In the genomic region with DNA sequence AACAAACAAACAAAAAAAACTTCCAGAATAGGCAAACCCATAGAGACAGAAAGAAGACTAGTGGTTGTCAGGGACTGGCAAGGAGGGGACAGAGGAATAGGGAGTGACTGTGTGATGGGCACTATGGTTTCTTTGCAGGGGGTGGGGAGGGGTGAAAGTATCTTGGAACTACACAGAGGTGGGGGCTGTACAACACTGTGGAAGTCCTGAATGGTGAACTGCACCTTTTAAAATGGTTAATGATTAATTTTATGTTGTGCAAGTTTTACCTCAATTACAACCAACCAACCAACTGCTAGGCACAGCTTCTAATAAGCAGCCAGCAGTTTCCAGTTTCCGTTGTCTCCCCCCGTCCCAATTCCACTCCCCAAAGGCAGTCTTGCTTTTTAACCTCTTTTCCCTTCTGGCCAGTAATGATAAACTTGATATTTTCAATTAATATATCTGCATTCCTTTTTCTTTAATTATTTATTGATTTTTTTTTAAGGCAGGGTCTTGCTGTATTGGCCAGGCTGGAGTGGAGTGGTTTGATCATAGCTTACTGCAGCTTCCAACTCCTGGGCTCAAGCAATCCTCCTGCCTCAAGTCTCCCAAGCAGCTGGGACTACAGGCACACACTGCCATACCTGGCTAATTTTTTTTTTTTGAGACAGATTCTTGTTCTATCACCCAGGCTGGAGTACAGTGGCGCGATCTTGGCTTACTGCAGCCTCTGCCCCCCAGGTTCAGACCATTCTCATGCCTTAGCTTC, we compare ENCODE assay signal across 1 cellular context.
TF ChIP-seq lines count a peak whose summit lies in the region.

No MANE protein-coding gene starts in this region.

TF ChIP-seq in HepG2, 621 proteins besides CTCF, POLR2A, EP300 and RAD21 (continued from another document and continues in another):
- TF ChIP-seq, protein P1, sequence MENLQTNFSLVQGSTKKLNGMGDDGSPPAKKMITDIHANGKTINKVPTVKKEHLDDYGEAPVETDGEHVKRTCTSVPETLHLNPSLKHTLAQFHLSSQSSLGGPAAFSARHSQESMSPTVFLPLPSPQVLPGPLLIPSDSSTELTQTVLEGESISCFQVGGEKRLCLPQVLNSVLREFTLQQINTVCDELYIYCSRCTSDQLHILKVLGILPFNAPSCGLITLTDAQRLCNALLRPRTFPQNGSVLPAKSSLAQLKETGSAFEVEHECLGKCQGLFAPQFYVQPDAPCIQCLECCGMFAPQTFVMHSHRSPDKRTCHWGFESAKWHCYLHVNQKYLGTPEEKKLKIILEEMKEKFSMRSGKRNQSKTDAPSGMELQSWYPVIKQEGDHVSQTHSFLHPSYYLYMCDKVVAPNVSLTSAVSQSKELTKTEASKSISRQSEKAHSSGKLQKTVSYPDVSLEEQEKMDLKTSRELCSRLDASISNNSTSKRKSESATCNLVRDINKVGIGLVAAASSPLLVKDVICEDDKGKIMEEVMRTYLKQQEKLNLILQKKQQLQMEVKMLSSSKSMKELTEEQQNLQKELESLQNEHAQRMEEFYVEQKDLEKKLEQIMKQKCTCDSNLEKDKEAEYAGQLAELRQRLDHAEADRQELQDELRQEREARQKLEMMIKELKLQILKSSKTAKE (CRISPR knock-in tag; IDR thresholded peaks at IDR 0.05; ENCODE audit: borderline replicate concordance): no peak
- TF ChIP-seq ZNF121 (CRISPR knock-in tag; IDR thresholded peaks at IDR 0.05) (peak; percentile 99), ZFP37 (CRISPR knock-in tag; IDR thresholded peaks at IDR 0.05; ENCODE audit: borderline replicate concordance) (no peak), KDM2A (CRISPR knock-in tag; IDR thresholded peaks at IDR 0.05; ENCODE audit: borderline replicate concordance, low read depth) (no peak), ZNF703 (CRISPR knock-in tag; IDR thresholded peaks at IDR 0.05; ENCODE audit: borderline replicate concordance) (no peak), SPEN (CRISPR knock-in tag; IDR thresholded peaks at IDR 0.05; ENCODE audit: low read depth) (no peak), ZNF850 (CRISPR knock-in tag; conservative IDR thresholded peaks at IDR 0.05) (no peak), PCBP1 (IDR thresholded peaks at IDR 0.05; ENCODE audit: borderline replicate concordance, low read depth, low read length) (no peak), ZNF552 (CRISPR knock-in tag; IDR thresholded peaks at IDR 0.05; ENCODE audit: borderline replicate concordance) (no peak), SMARCE1 (IDR thresholded peaks at IDR 0.05; ENCODE audit: borderline replicate concordance) (no peak), HDAC2 (CRISPR knock-in tag; IDR thresholded peaks at IDR 0.05) (0 out of 2 replicates have a peak, but pooled peaks have one; percentile 19), AGO1 (IDR thresholded peaks at IDR 0.05; ENCODE audit: low read depth, low read length, poor library complexity, severe bottlenecking) (no peak), RFX1 (IDR thresholded peaks at IDR 0.05) (no peak), ZNF891 (CRISPR knock-in tag; IDR thresholded peaks at IDR 0.05) (no peak), RBM39 (IDR thresholded peaks at IDR 0.05; ENCODE audit: low read depth, low read length, poor library complexity, severe bottlenecking) (no peak), SNAPC2 (CRISPR knock-in tag; IDR thresholded peaks at IDR 0.05) (no peak), ZFX (CRISPR knock-in tag; IDR thresholded peaks at IDR 0.05; ENCODE audit: low read depth) (no peak), XBP1 (CRISPR knock-in tag; IDR thresholded peaks at IDR 0.05) (no peak), SSRP1 (CRISPR knock-in tag; IDR thresholded peaks at IDR 0.05) (no peak), PAWR (CRISPR knock-in tag; IDR thresholded peaks at IDR 0.05; ENCODE audit: borderline replicate concordance) (no peak)
- TF ChIP-seq, protein P2, sequence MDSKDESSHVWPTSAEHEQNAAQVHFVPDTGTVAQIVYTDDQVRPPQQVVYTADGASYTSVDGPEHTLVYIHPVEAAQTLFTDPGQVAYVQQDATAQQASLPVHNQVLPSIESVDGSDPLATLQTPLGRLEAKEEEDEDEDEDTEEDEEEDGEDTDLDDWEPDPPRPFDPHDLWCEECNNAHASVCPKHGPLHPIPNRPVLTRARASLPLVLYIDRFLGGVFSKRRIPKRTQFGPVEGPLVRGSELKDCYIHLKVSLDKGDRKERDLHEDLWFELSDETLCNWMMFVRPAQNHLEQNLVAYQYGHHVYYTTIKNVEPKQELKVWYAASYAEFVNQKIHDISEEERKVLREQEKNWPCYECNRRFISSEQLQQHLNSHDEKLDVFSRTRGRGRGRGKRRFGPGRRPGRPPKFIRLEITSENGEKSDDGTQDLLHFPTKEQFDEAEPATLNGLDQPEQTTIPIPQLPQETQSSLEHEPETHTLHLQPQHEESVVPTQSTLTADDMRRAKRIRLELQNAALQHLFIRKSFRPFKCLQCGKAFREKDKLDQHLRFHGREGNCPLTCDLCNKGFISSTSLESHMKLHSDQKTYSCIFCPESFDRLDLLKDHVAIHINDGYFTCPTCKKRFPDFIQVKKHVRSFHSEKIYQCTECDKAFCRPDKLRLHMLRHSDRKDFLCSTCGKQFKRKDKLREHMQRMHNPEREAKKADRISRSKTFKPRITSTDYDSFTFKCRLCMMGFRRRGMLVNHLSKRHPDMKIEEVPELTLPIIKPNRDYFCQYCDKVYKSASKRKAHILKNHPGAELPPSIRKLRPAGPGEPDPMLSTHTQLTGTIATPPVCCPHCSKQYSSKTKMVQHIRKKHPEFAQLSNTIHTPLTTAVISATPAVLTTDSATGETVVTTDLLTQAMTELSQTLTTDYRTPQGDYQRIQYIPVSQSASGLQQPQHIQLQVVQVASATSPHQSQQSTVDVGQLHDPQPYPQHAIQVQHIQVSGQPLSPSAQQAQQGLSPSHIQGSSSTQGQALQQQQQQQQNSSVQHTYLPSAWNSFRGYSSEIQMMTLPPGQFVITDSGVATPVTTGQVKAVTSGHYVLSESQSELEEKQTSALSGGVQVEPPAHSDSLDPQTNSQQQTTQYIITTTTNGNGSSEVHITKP (CRISPR knock-in tag; IDR thresholded peaks at IDR 0.05; ENCODE audit: low read depth): no peak
- TF ChIP-seq, protein P3, sequence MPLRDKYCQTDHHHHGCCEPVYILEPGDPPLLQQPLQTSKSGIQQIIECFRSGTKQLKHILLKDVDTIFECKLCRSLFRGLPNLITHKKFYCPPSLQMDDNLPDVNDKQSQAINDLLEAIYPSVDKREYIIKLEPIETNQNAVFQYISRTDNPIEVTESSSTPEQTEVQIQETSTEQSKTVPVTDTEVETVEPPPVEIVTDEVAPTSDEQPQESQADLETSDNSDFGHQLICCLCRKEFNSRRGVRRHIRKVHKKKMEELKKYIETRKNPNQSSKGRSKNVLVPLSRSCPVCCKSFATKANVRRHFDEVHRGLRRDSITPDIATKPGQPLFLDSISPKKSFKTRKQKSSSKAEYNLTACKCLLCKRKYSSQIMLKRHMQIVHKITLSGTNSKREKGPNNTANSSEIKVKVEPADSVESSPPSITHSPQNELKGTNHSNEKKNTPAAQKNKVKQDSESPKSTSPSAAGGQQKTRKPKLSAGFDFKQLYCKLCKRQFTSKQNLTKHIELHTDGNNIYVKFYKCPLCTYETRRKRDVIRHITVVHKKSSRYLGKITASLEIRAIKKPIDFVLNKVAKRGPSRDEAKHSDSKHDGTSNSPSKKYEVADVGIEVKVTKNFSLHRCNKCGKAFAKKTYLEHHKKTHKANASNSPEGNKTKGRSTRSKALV (CRISPR knock-in tag; IDR thresholded peaks at IDR 0.05): no peak
- TF ChIP-seq, protein P4, sequence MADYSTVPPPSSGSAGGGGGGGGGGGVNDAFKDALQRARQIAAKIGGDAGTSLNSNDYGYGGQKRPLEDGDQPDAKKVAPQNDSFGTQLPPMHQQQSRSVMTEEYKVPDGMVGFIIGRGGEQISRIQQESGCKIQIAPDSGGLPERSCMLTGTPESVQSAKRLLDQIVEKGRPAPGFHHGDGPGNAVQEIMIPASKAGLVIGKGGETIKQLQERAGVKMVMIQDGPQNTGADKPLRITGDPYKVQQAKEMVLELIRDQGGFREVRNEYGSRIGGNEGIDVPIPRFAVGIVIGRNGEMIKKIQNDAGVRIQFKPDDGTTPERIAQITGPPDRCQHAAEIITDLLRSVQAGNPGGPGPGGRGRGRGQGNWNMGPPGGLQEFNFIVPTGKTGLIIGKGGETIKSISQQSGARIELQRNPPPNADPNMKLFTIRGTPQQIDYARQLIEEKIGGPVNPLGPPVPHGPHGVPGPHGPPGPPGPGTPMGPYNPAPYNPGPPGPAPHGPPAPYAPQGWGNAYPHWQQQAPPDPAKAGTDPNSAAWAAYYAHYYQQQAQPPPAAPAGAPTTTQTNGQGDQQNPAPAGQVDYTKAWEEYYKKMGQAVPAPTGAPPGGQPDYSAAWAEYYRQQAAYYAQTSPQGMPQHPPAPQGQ (CRISPR knock-in tag; IDR thresholded peaks at IDR 0.05; ENCODE audit: borderline replicate concordance): no peak
- TF ChIP-seq, protein P5, sequence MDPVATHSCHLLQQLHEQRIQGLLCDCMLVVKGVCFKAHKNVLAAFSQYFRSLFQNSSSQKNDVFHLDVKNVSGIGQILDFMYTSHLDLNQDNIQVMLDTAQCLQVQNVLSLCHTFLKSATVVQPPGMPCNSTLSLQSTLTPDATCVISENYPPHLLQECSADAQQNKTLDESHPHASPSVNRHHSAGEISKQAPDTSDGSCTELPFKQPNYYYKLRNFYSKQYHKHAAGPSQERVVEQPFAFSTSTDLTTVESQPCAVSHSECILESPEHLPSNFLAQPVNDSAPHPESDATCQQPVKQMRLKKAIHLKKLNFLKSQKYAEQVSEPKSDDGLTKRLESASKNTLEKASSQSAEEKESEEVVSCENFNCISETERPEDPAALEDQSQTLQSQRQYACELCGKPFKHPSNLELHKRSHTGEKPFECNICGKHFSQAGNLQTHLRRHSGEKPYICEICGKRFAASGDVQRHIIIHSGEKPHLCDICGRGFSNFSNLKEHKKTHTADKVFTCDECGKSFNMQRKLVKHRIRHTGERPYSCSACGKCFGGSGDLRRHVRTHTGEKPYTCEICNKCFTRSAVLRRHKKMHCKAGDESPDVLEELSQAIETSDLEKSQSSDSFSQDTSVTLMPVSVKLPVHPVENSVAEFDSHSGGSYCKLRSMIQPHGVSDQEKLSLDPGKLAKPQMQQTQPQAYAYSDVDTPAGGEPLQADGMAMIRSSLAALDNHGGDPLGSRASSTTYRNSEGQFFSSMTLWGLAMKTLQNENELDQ (CRISPR knock-in tag; IDR thresholded peaks at IDR 0.05; ENCODE audit: borderline replicate concordance): no peak
- TF ChIP-seq, protein P6, sequence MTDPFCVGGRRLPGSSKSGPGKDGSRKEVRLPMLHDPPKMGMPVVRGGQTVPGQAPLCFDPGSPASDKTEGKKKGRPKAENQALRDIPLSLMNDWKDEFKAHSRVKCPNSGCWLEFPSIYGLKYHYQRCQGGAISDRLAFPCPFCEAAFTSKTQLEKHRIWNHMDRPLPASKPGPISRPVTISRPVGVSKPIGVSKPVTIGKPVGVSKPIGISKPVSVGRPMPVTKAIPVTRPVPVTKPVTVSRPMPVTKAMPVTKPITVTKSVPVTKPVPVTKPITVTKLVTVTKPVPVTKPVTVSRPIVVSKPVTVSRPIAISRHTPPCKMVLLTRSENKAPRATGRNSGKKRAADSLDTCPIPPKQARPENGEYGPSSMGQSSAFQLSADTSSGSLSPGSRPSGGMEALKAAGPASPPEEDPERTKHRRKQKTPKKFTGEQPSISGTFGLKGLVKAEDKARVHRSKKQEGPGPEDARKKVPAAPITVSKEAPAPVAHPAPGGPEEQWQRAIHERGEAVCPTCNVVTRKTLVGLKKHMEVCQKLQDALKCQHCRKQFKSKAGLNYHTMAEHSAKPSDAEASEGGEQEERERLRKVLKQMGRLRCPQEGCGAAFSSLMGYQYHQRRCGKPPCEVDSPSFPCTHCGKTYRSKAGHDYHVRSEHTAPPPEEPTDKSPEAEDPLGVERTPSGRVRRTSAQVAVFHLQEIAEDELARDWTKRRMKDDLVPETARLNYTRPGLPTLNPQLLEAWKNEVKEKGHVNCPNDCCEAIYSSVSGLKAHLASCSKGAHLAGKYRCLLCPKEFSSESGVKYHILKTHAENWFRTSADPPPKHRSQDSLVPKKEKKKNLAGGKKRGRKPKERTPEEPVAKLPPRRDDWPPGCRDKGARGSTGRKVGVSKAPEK (CRISPR knock-in tag; IDR thresholded peaks at IDR 0.05; ENCODE audit: borderline replicate concordance): no peak
- TF ChIP-seq, protein P7, sequence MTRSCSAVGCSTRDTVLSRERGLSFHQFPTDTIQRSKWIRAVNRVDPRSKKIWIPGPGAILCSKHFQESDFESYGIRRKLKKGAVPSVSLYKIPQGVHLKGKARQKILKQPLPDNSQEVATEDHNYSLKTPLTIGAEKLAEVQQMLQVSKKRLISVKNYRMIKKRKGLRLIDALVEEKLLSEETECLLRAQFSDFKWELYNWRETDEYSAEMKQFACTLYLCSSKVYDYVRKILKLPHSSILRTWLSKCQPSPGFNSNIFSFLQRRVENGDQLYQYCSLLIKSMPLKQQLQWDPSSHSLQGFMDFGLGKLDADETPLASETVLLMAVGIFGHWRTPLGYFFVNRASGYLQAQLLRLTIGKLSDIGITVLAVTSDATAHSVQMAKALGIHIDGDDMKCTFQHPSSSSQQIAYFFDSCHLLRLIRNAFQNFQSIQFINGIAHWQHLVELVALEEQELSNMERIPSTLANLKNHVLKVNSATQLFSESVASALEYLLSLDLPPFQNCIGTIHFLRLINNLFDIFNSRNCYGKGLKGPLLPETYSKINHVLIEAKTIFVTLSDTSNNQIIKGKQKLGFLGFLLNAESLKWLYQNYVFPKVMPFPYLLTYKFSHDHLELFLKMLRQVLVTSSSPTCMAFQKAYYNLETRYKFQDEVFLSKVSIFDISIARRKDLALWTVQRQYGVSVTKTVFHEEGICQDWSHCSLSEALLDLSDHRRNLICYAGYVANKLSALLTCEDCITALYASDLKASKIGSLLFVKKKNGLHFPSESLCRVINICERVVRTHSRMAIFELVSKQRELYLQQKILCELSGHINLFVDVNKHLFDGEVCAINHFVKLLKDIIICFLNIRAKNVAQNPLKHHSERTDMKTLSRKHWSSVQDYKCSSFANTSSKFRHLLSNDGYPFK (CRISPR knock-in tag; IDR thresholded peaks at IDR 0.05; ENCODE audit: borderline replicate concordance): no peak
- TF ChIP-seq, protein P8, sequence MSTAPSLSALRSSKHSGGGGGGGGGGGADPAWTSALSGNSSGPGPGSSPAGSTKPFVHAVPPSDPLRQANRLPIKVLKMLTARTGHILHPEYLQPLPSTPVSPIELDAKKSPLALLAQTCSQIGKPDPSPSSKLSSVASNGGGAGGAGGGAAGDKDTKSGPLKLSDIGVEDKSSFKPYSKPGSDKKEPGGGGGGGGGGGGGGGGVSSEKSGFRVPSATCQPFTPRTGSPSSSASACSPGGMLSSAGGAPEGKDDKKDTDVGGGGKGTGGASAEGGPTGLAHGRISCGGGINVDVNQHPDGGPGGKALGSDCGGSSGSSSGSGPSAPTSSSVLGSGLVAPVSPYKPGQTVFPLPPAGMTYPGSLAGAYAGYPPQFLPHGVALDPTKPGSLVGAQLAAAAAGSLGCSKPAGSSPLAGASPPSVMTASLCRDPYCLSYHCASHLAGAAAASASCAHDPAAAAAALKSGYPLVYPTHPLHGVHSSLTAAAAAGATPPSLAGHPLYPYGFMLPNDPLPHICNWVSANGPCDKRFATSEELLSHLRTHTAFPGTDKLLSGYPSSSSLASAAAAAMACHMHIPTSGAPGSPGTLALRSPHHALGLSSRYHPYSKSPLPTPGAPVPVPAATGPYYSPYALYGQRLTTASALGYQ (CRISPR knock-in tag; IDR thresholded peaks at IDR 0.05): no peak
- TF ChIP-seq, protein P9, sequence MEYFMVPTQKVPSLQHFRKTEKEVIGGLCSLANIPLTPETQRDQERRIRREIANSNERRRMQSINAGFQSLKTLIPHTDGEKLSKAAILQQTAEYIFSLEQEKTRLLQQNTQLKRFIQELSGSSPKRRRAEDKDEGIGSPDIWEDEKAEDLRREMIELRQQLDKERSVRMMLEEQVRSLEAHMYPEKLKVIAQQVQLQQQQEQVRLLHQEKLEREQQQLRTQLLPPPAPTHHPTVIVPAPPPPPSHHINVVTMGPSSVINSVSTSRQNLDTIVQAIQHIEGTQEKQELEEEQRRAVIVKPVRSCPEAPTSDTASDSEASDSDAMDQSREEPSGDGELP (IDR thresholded peaks at IDR 0.05; ENCODE audit: borderline replicate concordance, low read depth): no peak
- TF ChIP-seq, protein P10, sequence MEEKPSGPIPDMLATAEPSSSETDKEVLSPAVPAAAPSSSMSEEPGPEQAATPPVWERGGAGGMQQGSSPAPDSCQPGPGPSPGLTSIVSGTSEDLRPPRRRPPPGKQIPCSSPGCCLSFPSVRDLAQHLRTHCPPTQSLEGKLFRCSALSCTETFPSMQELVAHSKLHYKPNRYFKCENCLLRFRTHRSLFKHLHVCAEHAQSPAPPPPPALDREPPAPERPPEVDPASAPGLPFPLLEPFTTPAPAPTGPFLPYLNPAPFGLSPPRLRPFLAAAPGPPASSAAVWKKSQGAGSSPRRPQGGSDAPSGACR (CRISPR knock-in tag; IDR thresholded peaks at IDR 0.05): no peak
